11 cellular contexts compared by ENCODE assay signal in genomic region chr7:95324396-95324795, GRCh38. TPM values are rescaled to one million over a fixed set of nuclear protein-coding genes. Genes with fewer than 3 reads are reported as not detected.
DNase-seq lines count a peak whose midpoint lies in the region; ATAC-seq and TF ChIP-seq lines count a peak whose summit lies in the region.
"Had no signal": no experiment of that assay in that cellular context is flagged by ENCODE, and none has a peak within 500 bp of the region (broad histone marks: within the 10 kb centered on the region; RNA-seq: fewer than 3 reads in every experiment).

Gene PON1 (minus strand): TSS chr7:95324532. CDS start chr7:95324475, 57 bp downstream.

- CTCF ChIA-PET in T-cell (lab: Charles Lee) = no interaction called here

- no peak within 1 kb of the TSS for H3K27ac Mint-ChIP-seq in T-cell

- no peaks in the 10 kb centered on the region for H3K36me3 ChIP-seq in lower lobe of right lung
- no peaks in the 10 kb centered on the region for H3K36me3 ChIP-seq in colonic mucosa
- H3K36me3 ChIP-seq: breast epithelium had no signal

- H3K27me3 ChIP-seq in lower lobe of right lung (ENCODE audit: low read depth) = peaks cover 4% of the 10 kb centered on the region
- no peaks in the 10 kb centered on the region for H3K27me3 ChIP-seq in colonic mucosa
- H3K27me3 ChIP-seq: testis had no signal

- H3K4me3 ChIP-seq in lower lobe of right lung = no peak within 1 kb of the TSS
- no peak within 1 kb of the TSS for H3K4me3 ChIP-seq in colonic mucosa
- H3K4me3 ChIP-seq: testis had no signal

- no peak within 1 kb of the TSS for H3K9ac ChIP-seq in colonic mucosa (ENCODE audit: low read depth in 2 of 2, low read length in 2 of 2)

- peaks cover 0 to 8% (median 0%) of the 10 kb centered on the region in 3 donors for H3K9me3 Mint-ChIP-seq in T-cell

- H3K27me3 Mint-ChIP-seq in T-cell = peaks cover 12 to 13% of the 10 kb centered on the region in 2 donors

- H3K9me3 ChIP-seq in lower lobe of right lung = no peaks in the 10 kb centered on the region
- no peaks in the 10 kb centered on the region for H3K9me3 ChIP-seq in colonic mucosa
- H3K9me3 ChIP-seq: breast epithelium, testis had no signal

- DNase-seq in T-cell (peak in 10 of 34 experiments; percentile 0 to 31 (median 12)), lower lobe of right lung (no peak), CD1c-positive myeloid dendritic cell (ENCODE audit: extremely low spot score) (no peak), KG1 (lab: John Stamatoyannopoulos, UW) (no peak), colonic mucosa (no peak), sciatic nerve (ENCODE audit: low spot score) (no peak)
- DNase-seq: testis had no signal

- H3K36me3 Mint-ChIP-seq in T-cell = no peaks in the 10 kb centered on the region

- ATAC-seq in GM18868 (IDR thresholded peaks at IDR 0.05; ENCODE audit: unreplicated experiment) (peak; percentile 58), HG02840 (IDR thresholded peaks at IDR 0.05; ENCODE audit: low FRiP score, unreplicated experiment) (peak; percentile 85), T-cell (replicated peaks in 1 of 4) (peak in 3 of 4 experiments; percentile 38 to 53 (median 47)), lower lobe of right lung (peak; percentile 42 to 45), sciatic nerve (no peak)

- TF ChIP-seq CTCF in lower lobe of right lung (IDR thresholded peaks at IDR 0.05) (no peak), colonic mucosa (IDR thresholded peaks at IDR 0.05) (no peak)

- intact Hi-C loops in lower lobe of right lung (cut with DNase I) (no loop called here), colonic mucosa (cut with DNase I) (no loop called here), sciatic nerve (cut with DNase I) (no loop called here)

- H3K4me3 Mint-ChIP-seq in T-cell = peak within 1 kb of the TSS in 1 of 3 donors; percentile 1

- H3K27ac ChIP-seq in lower lobe of right lung = no peak within 1 kb of the TSS
- no peak within 1 kb of the TSS for H3K27ac ChIP-seq in colonic mucosa
- H3K27ac ChIP-seq: breast epithelium, testis had no signal

- peaks cover 0 to 4% (median 0%) of the 10 kb centered on the region in 3 donors for H3K4me1 Mint-ChIP-seq in T-cell

- POLR2A ChIA-PET in T-cell (lab: Charles Lee) = no interaction called here

- no peaks in the 10 kb centered on the region for H3K4me1 ChIP-seq in lower lobe of right lung
- no peaks in the 10 kb centered on the region for H3K4me1 ChIP-seq in colonic mucosa
- H3K4me1 ChIP-seq: breast epithelium, testis had no signal

RNA-seq across cellular contexts. Expression of gene PON1, which starts in this region (rescaled TPM):
- under 1 TPM in 1 of 5 donors, not detected in 4; 0.73 TPM for total RNA-seq in T-cell
- 0.24 TPM for total RNA-seq in lower lobe of right lung
- not detected for total RNA-seq in colonic mucosa
- not detected for total RNA-seq in sciatic nerve
- total RNA-seq: HT1080 had no signal

Comparison
In these comparisons a context has a peak if more than half of its experiments do, and no peak if none do; other contexts are left out.
1. Peak in ATAC-seq in T-cell; RNA of the gene not detected or under 1 TPM.
2. Peak in ATAC-seq in lower lobe of right lung; RNA of the gene not detected or under 1 TPM.